In the genomic region with DNA sequence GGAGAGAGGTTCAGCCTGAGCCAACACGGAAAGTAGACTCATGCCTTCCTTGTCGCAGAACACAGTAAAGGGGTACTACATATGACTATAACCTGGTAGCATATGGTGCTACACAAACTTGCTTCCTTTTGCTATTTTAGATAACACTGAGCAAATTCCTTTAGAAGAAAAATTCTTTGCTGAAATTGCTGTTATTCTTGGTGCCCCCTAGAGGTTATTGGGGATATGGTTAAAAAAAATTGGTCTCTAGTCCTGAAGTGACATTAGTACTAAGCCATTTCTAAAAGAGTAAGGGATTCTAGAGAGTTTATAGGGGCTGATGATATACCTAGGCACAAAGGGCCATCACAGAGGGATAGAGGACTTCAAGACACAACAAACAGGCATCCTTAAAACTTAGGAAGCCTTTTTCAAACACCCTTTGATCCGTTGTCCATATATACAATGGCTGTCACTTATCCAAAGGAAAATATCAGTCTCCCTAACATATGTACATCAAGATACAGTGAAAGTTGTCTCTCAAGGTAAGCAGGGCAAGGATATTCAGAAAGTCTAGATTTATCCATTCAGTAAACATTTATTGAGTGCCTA, we compare ENCODE assay signal across 8 cellular contexts. TPM values are rescaled to one million over a fixed set of nuclear protein-coding genes. Genes with fewer than 3 reads are reported as not detected.
DNase-seq lines count a peak whose midpoint lies in the region; ATAC-seq and TF ChIP-seq lines count a peak whose summit lies in the region.

No MANE protein-coding gene starts in this region.

- no peak overlapping the region for H3K4me3 ChIP-seq in mucosa of descending colon

- no peaks in the 10 kb centered on the region for H3K9me3 ChIP-seq in mucosa of descending colon

- ATAC-seq in GM19035 (IDR thresholded peaks at IDR 0.05; ENCODE audit: unreplicated experiment) (peak; percentile 76), left colon (no peak), mucosa of descending colon (no peak)

- DNase-seq in AG09319 (ENCODE audit: extremely low read depth, low read depth) (no peak), OCI-M1 (lab: John Stamatoyannopoulos, UW) (peak; percentile 68), glomerular visceral epithelial cell (ENCODE audit: extremely low spot score) (peak; percentile 11), NCI-H187 treated with DMSO at 0.1 percent for 48 hours (lab: John Stamatoyannopoulos, UW) (no peak), left colon (no peak), mucosa of descending colon (no peak), NOMO-1 (lab: John Stamatoyannopoulos, UW; ENCODE audit: unreplicated experiment in 2 of 2) (no peak)

- H3K36me3 ChIP-seq in mucosa of descending colon (ENCODE audit: low read depth), result no peaks in the 10 kb centered on the region

- TF ChIP-seq CTCF in AG09319 (IDR thresholded peaks at IDR 0.05; ENCODE audit: low read depth, low read length) (peak; percentile 61), mucosa of descending colon (IDR thresholded peaks at IDR 0.05) (no peak)

- H3K4me1 ChIP-seq in mucosa of descending colon (ENCODE audit: low read depth), result no peaks in the 10 kb centered on the region

- intact Hi-C loops in left colon (cut with DNase I, micrococcal nuclease), result no loop called here
- intact Hi-C loops in mucosa of descending colon (cut with DNase I, micrococcal nuclease), result no loop called here

RNA-seq across cellular contexts. Expression of a gene that starts 13.9 kb away (rescaled TPM):
- total RNA-seq in left colon (under 1 TPM in 1 of 2 donors, not detected in 1; 0.08 TPM), mucosa of descending colon (under 1 TPM in 2 of 3 donors, not detected in 1; 0.14 to 0.89 TPM)

RNA-seq across cellular contexts. Expression of a gene that starts 22.8 kb away (rescaled TPM):
- total RNA-seq in left colon (10 to 100 TPM; 17.2 to 19.2 TPM), mucosa of descending colon (10 to 100 TPM; 16.6 to 25.5 (median 17.4) TPM)

Comparison
In these comparisons a context has a peak if more than half of its experiments do, and no peak if none do; other contexts are left out.
1. DNase-seq: peak in OCI-M1 (single experiment) and glomerular visceral epithelial cell (single experiment); none in AG09319 (single experiment), NCI-H187 treated with DMSO at 0.1 percent for 48 hours (single experiment), left colon (0 of 2), mucosa of descending colon (0 of 3) and NOMO-1 (0 of 2).